Comparison of ENCODE assay signal across 15 cellular contexts in genomic region chr2:143489135-143489534, GRCh38.
DNase-seq lines count a peak whose midpoint lies in the region; ATAC-seq and TF ChIP-seq lines count a peak whose summit lies in the region.
"Had no signal": no experiment of that assay in that cellular context is flagged by ENCODE, and none has a peak within 500 bp of the region (broad histone marks: within the 10 kb centered on the region; RNA-seq: fewer than 3 reads in every experiment).

No MANE protein-coding gene starts in this region.

- H3K4me3 ChIP-seq in AG04449 (ENCODE audit: low read depth, low read length) (no peak overlapping the region), astrocyte of the cerebellum (ENCODE audit: low read depth, low read length) (no peak overlapping the region)
- H3K4me3 ChIP-seq: heart right ventricle, left lung, vagina had no signal

- no peak for ATAC-seq in GM19023 (IDR thresholded peaks at IDR 0.05; ENCODE audit: unreplicated experiment)
- ATAC-seq in left colon: no peak
- ATAC-seq: heart right ventricle, left lung had no signal

- CTCF ChIA-PET in AG04449 (lab: Yijun Ruan, JAX): interaction anchor here (1.0 kb wide), 1 partner anchor 14 kb away, joined by 3 read pairs; no protein-coding TSS in a partner anchor

- intact Hi-C loops in left colon (cut with DNase I, micrococcal nuclease): no loop called here

- in situ Hi-C loops in astrocyte of the cerebellum (cut with HindIII; ENCODE audit: low sequenced_read_pairs): no loop called here

- POLR2A ChIA-PET in AG04449 (lab: Yijun Ruan, JAX): interaction anchor here (0.6 kb wide), 1 partner anchor 1050 kb away, joined by 3 read pairs; no protein-coding TSS in a partner anchor

- TF ChIP-seq CTCF in AG04449 (IDR thresholded peaks at IDR 0.05; ENCODE audit: insufficient read depth, low read length, missing control alignments): no peak
- TF ChIP-seq CTCF in astrocyte of the cerebellum (IDR thresholded peaks at IDR 0.05; ENCODE audit: low read depth, low read length, missing control alignments): no peak

- peak; percentile 74 for DNase-seq in AG04449 (ENCODE audit: low read depth, low spot score)
- peak; percentile 82 for DNase-seq in HS-5 (ENCODE audit: low read depth)
- peak; percentile 62 for DNase-seq in astrocyte of the cerebellum (ENCODE audit: low read depth)
- peak; percentile 59 for DNase-seq in kidney glomerular epithelial cell (lab: John Stamatoyannopoulos, UW)
- no peak for DNase-seq in putamen (ENCODE audit: low spot score)
- DNase-seq in left colon: no peak
- no peak for DNase-seq in NCI-H510A treated with DMSO at 0.1 percent for 48 hours (lab: John Stamatoyannopoulos, UW)
- DNase-seq: C1 segment of cervical spinal cord, GDM1, heart right ventricle, left lung, NCI-H510A, Right ventricle myocardium superior had no signal

Comparison
In these comparisons a context has a peak if more than half of its experiments do, and no peak if none do; other contexts are left out.
1. DNase-seq: peak in AG04449 (single experiment), HS-5 (single experiment), astrocyte of the cerebellum (single experiment) and kidney glomerular epithelial cell (single experiment); none in putamen (single experiment), left colon (0 of 2) and NCI-H510A treated with DMSO at 0.1 percent for 48 hours (single experiment).